22 cellular contexts compared by ENCODE assay signal in the genomic region with DNA sequence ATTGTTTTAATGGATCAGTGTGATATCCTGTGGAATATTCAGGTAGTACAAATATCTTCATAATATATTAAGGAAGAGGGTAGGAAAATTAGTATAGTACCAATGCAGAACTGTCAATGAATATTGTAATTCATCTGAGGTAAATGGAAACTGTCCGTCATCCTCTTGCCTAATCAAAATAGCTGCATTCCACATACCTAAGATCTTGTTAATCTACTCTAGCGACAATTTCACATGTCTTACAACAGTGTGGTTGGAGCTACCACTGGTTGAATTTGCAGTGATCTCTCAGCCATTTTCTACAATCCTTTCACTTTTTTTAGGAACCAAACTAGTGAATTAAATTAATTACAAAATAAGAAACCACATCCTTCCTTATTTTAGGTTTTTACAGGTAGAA.
"Had no signal": no experiment of that assay in that cellular context is flagged by ENCODE, and none has a peak within 500 bp of the region (broad histone marks: within the 10 kb centered on the region; RNA-seq: fewer than 3 reads in every experiment).

No MANE protein-coding gene starts in this region.

- H3K27ac ChIP-seq: RWPE1 had no signal

- H3K4me2 ChIP-seq: SK-N-SH had no signal

- H3K36me3 ChIP-seq: MG63 had no signal

- FAIRE-seq: HepG2, RCC 7860 had no signal

- DNase-seq: IMR-90, Karpas-422, KG1, MG63, NCI-H1092, NCI-H1105 treated with DMSO at 0.1 percent for 48 hours, NCI-H1417 treated with DMSO at 0.1 percent for 48 hours, NCI-H187, NCI-H2029, NCI-H2081 treated with DMSO at 0.1 percent for 48 hours, NCI-H2171, NCI-H226, NCI-H446, NCI-H510A, NCI-H524 treated with DMSO at 0.1 percent for 48 hours, NCI-H69, NCI-H774, SHP77, SK-N-SH had no signal

- H3K27me3 ChIP-seq: MG63 had no signal

- H3K9me3 ChIP-seq: MG63, SK-N-SH had no signal

- ATAC-seq: HepG2 had no signal

- H3K4me3 ChIP-seq: MG63 had no signal
